ENCODE assay signal across 8 cellular contexts in genomic region chr17:47423406-47424295, GRCh38.
DNase-seq lines count a peak whose midpoint lies in the region; ATAC-seq and TF ChIP-seq lines count a peak whose summit lies in the region.

No MANE protein-coding gene starts in this region.

- H3K27me3 Mint-ChIP-seq in MCF 10A (ENCODE audit: insufficient read depth, unreplicated experiment) (no peaks in the 10 kb centered on the region), glutamatergic neuron (ENCODE audit: unreplicated experiment) (peaks cover 6% of the 10 kb centered on the region), progenitor cell of endocrine pancreas (peaks cover 25% of the 10 kb centered on the region)
- H3K27me3 Mint-ChIP-seq in activated CD8-positive, alpha-beta T cell treated with anti-CD3 and anti-CD28 coated beads for 36 hours: peaks cover 10% of the 10 kb centered on the region

- H3K4me1 Mint-ChIP-seq in MCF 10A (ENCODE audit: insufficient read depth, unreplicated experiment) (no peaks in the 10 kb centered on the region), glutamatergic neuron (ENCODE audit: low read depth, unreplicated experiment) (no peaks in the 10 kb centered on the region), progenitor cell of endocrine pancreas (ENCODE audit: low read depth) (peaks cover 2% of the 10 kb centered on the region)
- peaks cover 2% of the 10 kb centered on the region for H3K4me1 Mint-ChIP-seq in activated CD8-positive, alpha-beta T cell treated with anti-CD3 and anti-CD28 coated beads for 36 hours (ENCODE audit: low read depth)

- intact Hi-C loops in MCF 10A (cut with micrococcal nuclease): no loop called here
- intact Hi-C loops in activated CD8-positive, alpha-beta T cell treated with anti-CD3 and anti-CD28 coated beads for 36 hours (cut with micrococcal nuclease): no loop called here

- H3K9me3 Mint-ChIP-seq in MCF 10A (ENCODE audit: unreplicated experiment): no peaks in the 10 kb centered on the region
- no peaks in the 10 kb centered on the region for H3K9me3 Mint-ChIP-seq in activated CD8-positive, alpha-beta T cell treated with anti-CD3 and anti-CD28 coated beads for 36 hours
- peaks cover 5% of the 10 kb centered on the region for H3K9me3 Mint-ChIP-seq in glutamatergic neuron (ENCODE audit: unreplicated experiment)
- peaks cover 8% of the 10 kb centered on the region for H3K9me3 Mint-ChIP-seq in progenitor cell of endocrine pancreas (ENCODE audit: low read depth)

- H3K4me3 Mint-ChIP-seq in MCF 10A (ENCODE audit: unreplicated experiment): no peak overlapping the region
- peak overlapping the region; percentile 38 for H3K4me3 Mint-ChIP-seq in activated CD8-positive, alpha-beta T cell treated with anti-CD3 and anti-CD28 coated beads for 36 hours
- peak overlapping the region; percentile 85 for H3K4me3 Mint-ChIP-seq in glutamatergic neuron (ENCODE audit: unreplicated experiment)
- peak overlapping the region; percentile 72 for H3K4me3 Mint-ChIP-seq in progenitor cell of endocrine pancreas (ENCODE audit: low read depth)

- CTCF ChIA-PET in MCF 10A (lab: Yijun Ruan, JAX): interaction anchor here (0.6 kb wide), 1 partner anchor 171 kb away, joined by 3 read pairs; no protein-coding TSS in a partner anchor
- CTCF ChIA-PET in activated CD8-positive, alpha-beta T cell treated with anti-CD3 and anti-CD28 coated beads for 36 hours (lab: Charles Lee): no interaction called here

- TF ChIP-seq CTCF in MCF 10A (IDR thresholded peaks at IDR 0.05; ENCODE audit: unreplicated experiment) (no peak), glutamatergic neuron (IDR thresholded peaks at IDR 0.05; ENCODE audit: partially characterized antibody, unreplicated experiment) (no peak), progenitor cell of endocrine pancreas (IDR thresholded peaks at IDR 0.05; ENCODE audit: unreplicated experiment) (no peak)
- no peak for TF ChIP-seq CTCF in activated CD8-positive, alpha-beta T cell treated with anti-CD3 and anti-CD28 coated beads for 36 hours (IDR thresholded peaks at IDR 0.05)

- in situ Hi-C loops in T47D (cut with HindIII; ENCODE audit: low pct_unique_long_range_greater_than_20kb, low sequenced_read_pairs): no loop called here

- peak; percentile 30 for ATAC-seq in activated CD8-positive, alpha-beta T cell treated with anti-CD3 and anti-CD28 coated beads for 36 hours
- ATAC-seq in HG02763 (IDR thresholded peaks at IDR 0.05; ENCODE audit: unreplicated experiment): no peak
- ATAC-seq in HG02642 (IDR thresholded peaks at IDR 0.05; ENCODE audit: poor library complexity, unreplicated experiment): no peak

- DNase-seq in T47D (ENCODE audit: low read depth in 1 of 2, low spot score in 1 of 2) (peak; percentile 61 to 79), MCF 10A (ENCODE audit: unreplicated experiment) (no peak), glutamatergic neuron (peak; percentile 34), progenitor cell of endocrine pancreas (ENCODE audit: low spot score, unreplicated experiment) (peak; percentile 31)
- DNase-seq in activated CD8-positive, alpha-beta T cell treated with anti-CD3 and anti-CD28 coated beads for 36 hours: peak; percentile 5
- DNase-seq in activated CD4-positive, CD25-positive, alpha-beta regulatory T cell treated with anti-CD3 and anti-CD28 coated beads, Interleukin-2, amount 50 U/mL, for 72 hours: no peak

- BruUV-seq in MCF 10A (replicated peaks; lab: Mats Ljungman, UMichigan): no TSS peak

- POLR2A ChIA-PET in MCF 10A (lab: Yijun Ruan, JAX): no interaction called here
- POLR2A ChIA-PET in activated CD8-positive, alpha-beta T cell treated with anti-CD3 and anti-CD28 coated beads for 36 hours (lab: Charles Lee): interaction anchor here (0.6 kb wide), 1 partner anchor 53 kb away, joined by 3 read pairs; no protein-coding TSS in a partner anchor

- H3K36me3 Mint-ChIP-seq in MCF 10A (ENCODE audit: insufficient read depth, unreplicated experiment): peaks cover 25% of the 10 kb centered on the region
- peaks cover 17% of the 10 kb centered on the region for H3K36me3 Mint-ChIP-seq in activated CD8-positive, alpha-beta T cell treated with anti-CD3 and anti-CD28 coated beads for 36 hours (ENCODE audit: low read depth)
- peaks cover 18% of the 10 kb centered on the region for H3K36me3 Mint-ChIP-seq in glutamatergic neuron (ENCODE audit: unreplicated experiment)
- peaks cover 19% of the 10 kb centered on the region for H3K36me3 Mint-ChIP-seq in progenitor cell of endocrine pancreas (ENCODE audit: insufficient read depth)

- H3K27ac Mint-ChIP-seq in MCF 10A (ENCODE audit: low read depth, unreplicated experiment) (no peak overlapping the region), glutamatergic neuron (ENCODE audit: unreplicated experiment) (no peak overlapping the region), progenitor cell of endocrine pancreas (no peak overlapping the region)
- no peak overlapping the region for H3K27ac Mint-ChIP-seq in activated CD8-positive, alpha-beta T cell treated with anti-CD3 and anti-CD28 coated beads for 36 hours

Comparison
In these comparisons a context has a peak if more than half of its experiments do, and no peak if none do; other contexts are left out.
1. DNase-seq: peak in T47D (2 of 2), activated CD8-positive, alpha-beta T cell treated with anti-CD3 and anti-CD28 coated beads for 36 hours (single experiment), glutamatergic neuron (single experiment) and progenitor cell of endocrine pancreas (single experiment); none in MCF 10A (single experiment) and activated CD4-positive, CD25-positive, alpha-beta regulatory T cell treated with anti-CD3 and anti-CD28 coated beads, Interleukin-2, amount 50 U/mL, for 72 hours (single experiment).